2 cellular contexts compared by ENCODE assay signal in genomic region chrX:107856289-107856688, GRCh38.
TF ChIP-seq lines count a peak whose summit lies in the region.

No MANE protein-coding gene starts in this region.

TF ChIP-seq in HepG2, 621 proteins besides CTCF, POLR2A, EP300 and RAD21 (continued from another document):
- peak; percentile 25 to 73; a peak in 2 of 4 replicates for TF ChIP-seq MAFK (conservative IDR thresholded peaks at IDR 0.05 in 1 of 2, IDR thresholded peaks at IDR 0.05 in 1 of 2; ENCODE audit: low read length in 2 of 2)
- TF ChIP-seq ARNTL (CRISPR knock-in tag; IDR thresholded peaks at IDR 0.05): no peak
- no peak for TF ChIP-seq NKX3-1 (CRISPR knock-in tag; IDR thresholded peaks at IDR 0.05)
- no peak for TF ChIP-seq ZNF331 (CRISPR knock-in tag; IDR thresholded peaks at IDR 0.05)

TF ChIP-seq in K562, 482 proteins besides CTCF, POLR2A, EP300 and RAD21 (continued from another document):
- TF ChIP-seq ZBTB11 (CRISPR knock-in tag; IDR thresholded peaks at IDR 0.05): no peak
- TF ChIP-seq MAFF (IDR thresholded peaks at IDR 0.05; ENCODE audit: low read length): peak; percentile 27; the same call in 1 of the 2 replicates
- no peak for TF ChIP-seq PHB2 (IDR thresholded peaks at IDR 0.05; ENCODE audit: low read depth)
- no peak for TF ChIP-seq ZNF274 (IDR thresholded peaks at IDR 0.05; ENCODE audit: borderline replicate concordance, low read depth, low read length)
- no peak for TF ChIP-seq ZC3H8 (IDR thresholded peaks at IDR 0.05)
- TF ChIP-seq MAFG (tag; conservative IDR thresholded peaks at IDR 0.05): 0 out of 2 replicates have a peak, but pooled peaks have one; percentile 23
- TF ChIP-seq ASH1L (IDR thresholded peaks at IDR 0.05; ENCODE audit: borderline replicate concordance, low read depth, partially characterized antibody): no peak
- TF ChIP-seq NFE2L1 (tag; IDR thresholded peaks at IDR 0.05; ENCODE audit: borderline replicate concordance, low read depth): no peak
- no peak for TF ChIP-seq IRF9 (tag; IDR thresholded peaks at IDR 0.05)
- peak; percentile 70 for TF ChIP-seq ZNF316 (IDR thresholded peaks at IDR 0.05)
- no peak for TF ChIP-seq JUNB (CRISPR knock-in tag; conservative IDR thresholded peaks at IDR 0.05)
- TF ChIP-seq PURB (CRISPR knock-in tag; IDR thresholded peaks at IDR 0.05; ENCODE audit: low read depth): no peak
- no peak for TF ChIP-seq STAT5B (CRISPR knock-in tag; IDR thresholded peaks at IDR 0.05)
- TF ChIP-seq KLF1 (tag; IDR thresholded peaks at IDR 0.05): no peak
- TF ChIP-seq TOE1 (IDR thresholded peaks at IDR 0.05; ENCODE audit: borderline replicate concordance): no peak
- no peak for TF ChIP-seq TOE1 (CRISPR knock-in tag; IDR thresholded peaks at IDR 0.05; ENCODE audit: borderline replicate concordance, low read depth)
- TF ChIP-seq TEAD2 (tag; IDR thresholded peaks at IDR 0.05): no peak
- no peak for TF ChIP-seq PKNOX1 (IDR thresholded peaks at IDR 0.05)
- peak; percentile 45; the same call in 1 of the 2 replicates for TF ChIP-seq MAFK (IDR thresholded peaks at IDR 0.05; ENCODE audit: low read length)
- TF ChIP-seq CREM (IDR thresholded peaks at IDR 0.05; ENCODE audit: low read depth): no peak
- TF ChIP-seq IFI16 (CRISPR knock-in tag; IDR thresholded peaks at IDR 0.05): no peak
- TF ChIP-seq MAX (CRISPR knock-in tag; IDR thresholded peaks at IDR 0.05): no peak
